In the genomic region with DNA sequence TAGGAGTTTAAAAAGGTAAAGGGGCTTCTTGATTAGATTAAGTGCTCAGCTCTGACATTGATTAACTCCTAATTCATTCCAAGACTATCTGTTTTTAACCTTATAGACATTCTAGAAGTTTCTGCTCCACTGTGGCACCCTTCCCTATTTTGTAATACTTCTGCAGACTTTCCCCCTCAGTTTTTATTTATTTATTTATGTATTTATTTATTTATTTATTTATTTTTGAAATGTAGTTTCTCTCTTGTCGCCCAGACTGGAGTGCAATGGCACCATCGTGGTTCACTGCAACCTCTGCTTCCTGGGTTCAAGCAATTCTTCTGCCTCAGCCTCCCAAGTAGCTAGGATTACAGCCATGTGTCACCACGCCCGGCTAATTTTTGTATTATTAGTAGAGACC, we compare ENCODE assay signal across 29 cellular contexts.
DNase-seq lines count a peak whose midpoint lies in the region; ATAC-seq, FAIRE-seq and TF ChIP-seq lines count a peak whose summit lies in the region.
"Had no signal": no experiment of that assay in that cellular context is flagged by ENCODE, and none has a peak within 500 bp of the region (broad histone marks: within the 10 kb centered on the region; RNA-seq: fewer than 3 reads in every experiment).

No MANE protein-coding gene starts in this region.

- no peak for TF ChIP-seq POLR2A in A549 (IDR thresholded peaks at IDR 0.05; ENCODE audit: low read length)

- TF ChIP-seq EP300 in A549 (IDR thresholded peaks at IDR 0.05): no peak

- CTCF ChIA-PET in A549 (lab: Yijun Ruan, JAX) (interaction anchor here (0.7 kb wide), 1 partner anchor 196 kb away, joined by 3 read pairs; no protein-coding TSS in a partner anchor), HEK293 (lab: Yijun Ruan, JAX) (no interaction called here)

- H3K4me1 ChIP-seq in A549 (no peaks in the 10 kb centered on the region), HEK293 (ENCODE audit: control insufficient read depth, insufficient read depth, low read length) (no peaks in the 10 kb centered on the region)
- H3K4me1 ChIP-seq: BE2C, Caco-2 had no signal

- no peaks in the 10 kb centered on the region for H3K9me3 ChIP-seq in A549
- no peaks in the 10 kb centered on the region for H3K9me3 ChIP-seq in HEK293 (ENCODE audit: control insufficient read depth, insufficient read depth, low read depth, low read length)
- H3K9me3 ChIP-seq: BE2C, BLaER1, Caco-2 had no signal

- H3K27ac ChIP-seq in A549: no peak overlapping the region
- H3K27ac ChIP-seq in HEK293 (ENCODE audit: extremely low read depth, low read depth, low read length): no peak overlapping the region
- H3K27ac ChIP-seq: 22Rv1; BLaER1; BLaER1 treated with 17β-estradiol and CSF1 and Interleukin-3, amounts not matched to agents 10 nM and 100 nM; C4-2B had no signal

- over 99% methylated on average over 4 of the region's 4 CpGs for WGBS in A549 (ENCODE audit: missing lambda C conversion rate)

- no peak for TF ChIP-seq RAD21 in A549 (conservative IDR thresholded peaks at IDR 0.05 in 1 of 2, IDR thresholded peaks at IDR 0.05 in 1 of 2)

- TF ChIP-seq CTCF in A549 (IDR thresholded peaks at IDR 0.05) (no peak), HEK293 (tag by site-specific recombination; IDR thresholded peaks at IDR 0.05) (no peak)

- FAIRE-seq in A549 (lab: Jason Lieb, UNC): no peak
- FAIRE-seq: D721Med had no signal

- H3K4me2 ChIP-seq in A549: no peak overlapping the region
- H3K4me2 ChIP-seq: BLaER1; BLaER1 treated with 17β-estradiol and CSF1 and Interleukin-3, amounts not matched to agents 10 nM and 100 nM had no signal

- ATAC-seq in A549: no peak
- ATAC-seq: CD8-positive, alpha-beta T cell had no signal

- DNase-seq in A549 (ENCODE audit: low read depth in 1 of 2, low spot score in 1 of 2): no peak
- no peak for DNase-seq in SHP77 treated with DMSO at 0.1 percent for 48 hours (lab: John Stamatoyannopoulos, UW)
- DNase-seq in globus pallidus (ENCODE audit: low spot score): no peak
- DNase-seq: 8988T; ACHN; AML-193; BE2C; C1 segment of cervical spinal cord; Caco-2; Calu3; CD4-positive, alpha-beta memory T cell; CD4-positive, alpha-beta T cell; CD4-positive, CD25-positive, alpha-beta regulatory T cell; CD8-positive, alpha-beta memory T cell; CD8-positive, alpha-beta T cell; COR-L47; DMS 273 treated with DMSO at 0.1 percent for 48 hours; DMS153; DMS53; DMS79; DMS79 treated with DMSO at 0.1 percent for 48 hours; DND-41; EL had no signal

- peaks cover 0 to 12% of the 10 kb centered on the region in 2 experiments; a peak in 1 of 3 replicates for H3K36me3 ChIP-seq in HEK293 (ENCODE audit: control insufficient read depth in 2 of 2, insufficient read depth in 1 of 2, low read length in 2 of 2)
- H3K36me3 ChIP-seq: BE2C had no signal

- POLR2A ChIA-PET in A549 (lab: Yijun Ruan, JAX) (no interaction called here), HEK293 (lab: Yijun Ruan, JAX) (no interaction called here)

- no peak overlapping the region for H3K4me3 ChIP-seq in A549
- H3K4me3 ChIP-seq in HEK293 (ENCODE audit: low read depth, low read length): no peak overlapping the region
- H3K4me3 ChIP-seq: BLaER1; BLaER1 treated with 17β-estradiol and CSF1 and Interleukin-3, amounts not matched to agents 10 nM and 100 nM had no signal

TF ChIP-seq in A549, 52 proteins besides CTCF, POLR2A, EP300 and RAD21:
- TF ChIP-seq CHD2 (IDR thresholded peaks at IDR 0.05; ENCODE audit: low read length, partially characterized antibody): no peak
- TF ChIP-seq MAX (IDR thresholded peaks at IDR 0.05): no peak
- TF ChIP-seq TP53 (CRISPR knock-in tag; IDR thresholded peaks at IDR 0.05): no peak
- TF ChIP-seq JUN (IDR thresholded peaks at IDR 0.05): no peak
- no peak for TF ChIP-seq EHF (CRISPR knock-in tag; IDR thresholded peaks at IDR 0.05)
- TF ChIP-seq ZC3H11A (IDR thresholded peaks at IDR 0.05): peak; percentile 55
- no peak for TF ChIP-seq FOXS1 (CRISPR knock-in tag; IDR thresholded peaks at IDR 0.05)
TF ChIP-seq in A549: peak in this region for 1.

TF ChIP-seq in HEK293, 187 proteins besides CTCF, POLR2A, EP300 and RAD21 (continues in another document):
- TF ChIP-seq ZNF768 (tag by site-specific recombination; IDR thresholded peaks at IDR 0.05) (no peak), ZNF394 (tag by site-specific recombination; IDR thresholded peaks at IDR 0.05; ENCODE audit: borderline replicate concordance) (peak; percentile 48; the same call in 1 of the 2 replicates), ZBTB11 (tag by site-specific recombination; conservative IDR thresholded peaks at IDR 0.05; ENCODE audit: low read depth) (no peak), ZNF555 (tag by site-specific recombination; conservative IDR thresholded peaks at IDR 0.05) (peak; percentile 17; the same call in 1 of the 2 replicates), ZBTB48 (tag by site-specific recombination; IDR thresholded peaks at IDR 0.05) (no peak), ZNF146 (tag by site-specific recombination; IDR thresholded peaks at IDR 0.05) (no peak), ZNF585B (tag by site-specific recombination; IDR thresholded peaks at IDR 0.05) (no peak), GLIS1 (tag by site-specific recombination; IDR thresholded peaks at IDR 0.05) (no peak), ZNF654 (tag by site-specific recombination; IDR thresholded peaks at IDR 0.05; ENCODE audit: low read depth) (0 out of 2 replicates have a peak, but pooled peaks have one; percentile 6), ZBTB26 (tag by site-specific recombination; optimal IDR thresholded peaks at IDR 0.05) (no peak)
- TF ChIP-seq, protein P1, sequence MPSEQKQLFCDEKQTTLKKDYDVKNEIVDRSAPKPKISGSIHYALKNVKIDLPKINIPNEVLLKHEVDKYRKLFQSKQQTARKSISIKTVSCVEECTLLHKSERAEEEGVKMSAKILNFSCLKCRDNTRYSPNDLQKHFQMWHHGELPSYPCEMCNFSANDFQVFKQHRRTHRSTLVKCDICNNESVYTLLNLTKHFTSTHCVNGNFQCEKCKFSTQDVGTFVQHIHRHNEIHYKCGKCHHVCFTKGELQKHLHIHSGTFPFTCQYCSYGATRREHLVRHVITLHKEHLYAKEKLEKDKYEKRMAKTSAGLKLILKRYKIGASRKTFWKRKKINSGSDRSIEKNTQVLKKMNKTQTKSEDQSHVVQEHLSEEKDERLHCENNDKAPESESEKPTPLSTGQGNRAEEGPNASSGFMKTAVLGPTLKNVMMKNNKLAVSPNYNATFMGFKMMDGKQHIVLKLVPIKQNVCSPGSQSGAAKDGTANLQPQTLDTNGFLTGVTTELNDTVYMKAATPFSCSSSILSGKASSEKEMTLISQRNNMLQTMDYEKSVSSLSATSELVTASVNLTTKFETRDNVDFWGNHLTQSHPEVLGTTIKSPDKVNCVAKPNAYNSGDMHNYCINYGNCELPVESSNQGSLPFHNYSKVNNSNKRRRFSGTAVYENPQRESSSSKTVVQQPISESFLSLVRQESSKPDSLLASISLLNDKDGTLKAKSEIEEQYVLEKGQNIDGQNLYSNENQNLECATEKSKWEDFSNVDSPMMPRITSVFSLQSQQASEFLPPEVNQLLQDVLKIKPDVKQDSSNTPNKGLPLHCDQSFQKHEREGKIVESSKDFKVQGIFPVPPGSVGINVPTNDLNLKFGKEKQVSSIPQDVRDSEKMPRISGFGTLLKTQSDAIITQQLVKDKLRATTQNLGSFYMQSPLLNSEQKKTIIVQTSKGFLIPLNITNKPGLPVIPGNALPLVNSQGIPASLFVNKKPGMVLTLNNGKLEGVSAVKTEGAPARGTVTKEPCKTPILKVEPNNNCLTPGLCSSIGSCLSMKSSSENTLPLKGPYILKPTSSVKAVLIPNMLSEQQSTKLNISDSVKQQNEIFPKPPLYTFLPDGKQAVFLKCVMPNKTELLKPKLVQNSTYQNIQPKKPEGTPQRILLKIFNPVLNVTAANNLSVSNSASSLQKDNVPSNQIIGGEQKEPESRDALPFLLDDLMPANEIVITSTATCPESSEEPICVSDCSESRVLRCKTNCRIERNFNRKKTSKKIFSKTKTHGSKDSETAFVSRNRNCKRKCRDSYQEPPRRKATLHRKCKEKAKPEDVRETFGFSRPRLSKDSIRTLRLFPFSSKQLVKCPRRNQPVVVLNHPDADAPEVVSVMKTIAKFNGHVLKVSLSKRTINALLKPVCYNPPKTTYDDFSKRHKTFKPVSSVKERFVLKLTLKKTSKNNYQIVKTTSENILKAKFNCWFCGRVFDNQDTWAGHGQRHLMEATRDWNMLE (tag by site-specific recombination; conservative IDR thresholded peaks at IDR 0.05; ENCODE audit: low read depth): peak; percentile 50; the same call in 1 of the 2 replicates
